In genomic region chr14:88352299-88353097, GRCh38 we compare ENCODE assay signal across 17 cellular contexts. TPM values are rescaled to one million over a fixed set of nuclear protein-coding genes. Genes with fewer than 3 reads are reported as not detected.
DNase-seq lines count a peak whose midpoint lies in the region; ATAC-seq, FAIRE-seq and TF ChIP-seq lines count a peak whose summit lies in the region.
"Had no signal": no experiment of that assay in that cellular context is flagged by ENCODE, and none has a peak within 500 bp of the region (broad histone marks: within the 10 kb centered on the region; RNA-seq: fewer than 3 reads in every experiment).

No MANE protein-coding gene starts in this region.

- H3K4me1 ChIP-seq in RWPE2 (ENCODE audit: insufficient read depth, poor library complexity, severe bottlenecking) (no peaks in the 10 kb centered on the region), prostate gland (replicated peaks) (no peaks in the 10 kb centered on the region), adrenal gland (replicated peaks in 1 of 2) (no peaks in the 10 kb centered on the region)
- H3K4me1 ChIP-seq: esophagus muscularis mucosa, stomach had no signal

- intact Hi-C loops in prostate gland (cut with DNase I) (no loop called here), adrenal gland (cut with DNase I) (no loop called here)

- H3K27me3 ChIP-seq in RWPE2 (ENCODE audit: insufficient read depth, poor library complexity, severe bottlenecking) (no peaks in the 10 kb centered on the region), prostate gland (replicated peaks; ENCODE audit: insufficient read depth) (no peaks in the 10 kb centered on the region), adrenal gland (no peaks in the 10 kb centered on the region)
- H3K27me3 ChIP-seq: esophagus muscularis mucosa, stomach had no signal

- no peaks in the 10 kb centered on the region for H3K9me3 ChIP-seq in RWPE2 (ENCODE audit: severe bottlenecking)
- no peaks in the 10 kb centered on the region for H3K9me3 ChIP-seq in prostate gland
- no peaks in the 10 kb centered on the region for H3K9me3 ChIP-seq in adrenal gland (replicated peaks in 1 of 3)
- H3K9me3 ChIP-seq: esophagus muscularis mucosa, stomach had no signal

- H3K9me3 Mint-ChIP-seq in T-cell: no peaks in the 10 kb centered on the region
- H3K9me3 Mint-ChIP-seq: activated T-cell treated with anti-CD3 and anti-CD28 coated beads, Interleukin-2, amount 50 U/mL, for 4 hours; nephron progenitor cell had no signal

- CTCF ChIA-PET in T-cell (lab: Charles Lee): interaction anchor here in 1 of 2 donors (0.7 kb wide), 1 partner anchor 407 kb away, joined by 3 read pairs; no protein-coding TSS in a partner anchor

- TF ChIP-seq CTCF in RWPE2 (IDR thresholded peaks at IDR 0.05; ENCODE audit: poor library complexity, severe bottlenecking): no peak
- no peak for TF ChIP-seq CTCF in prostate gland (IDR thresholded peaks at IDR 0.05)
- no peak for TF ChIP-seq CTCF in adrenal gland (IDR thresholded peaks at IDR 0.05)

- no peaks in the 10 kb centered on the region for H3K27me3 Mint-ChIP-seq in T-cell

- no peaks in the 10 kb centered on the region for H3K36me3 Mint-ChIP-seq in T-cell

- POLR2A ChIA-PET in T-cell (lab: Charles Lee): no interaction called here

- TF ChIP-seq POLR2A in prostate gland (IDR thresholded peaks at IDR 0.05) (no peak), adrenal gland (IDR thresholded peaks at IDR 0.05) (no peak)

- DNase-seq in DMS153 treated with DMSO at 0.1 percent for 48 hours (lab: John Stamatoyannopoulos, UW; ENCODE audit: unreplicated experiment): peak; percentile 94
- DNase-seq in NCI-H146 treated with DMSO at 0.1 percent for 48 hours (lab: John Stamatoyannopoulos, UW; ENCODE audit: unreplicated experiment): peak; percentile 69
- no peak for DNase-seq in RWPE2 (ENCODE audit: low spot score)
- no peak for DNase-seq in T-cell
- no peak for DNase-seq in prostate gland (ENCODE audit: low spot score)
- no peak for DNase-seq in adrenal gland
- DNase-seq: activated T-cell treated with anti-CD3 and anti-CD28 coated beads, Interleukin-2, amount 50 U/mL, for 4 hours; kidney glomerular epithelial cell; nephron progenitor cell; stimulated activated CD4-positive, alpha-beta T cell treated with anti-CD3 and anti-CD28 coated beads, Interleukin-1b, Interleukin-23, amount 100 ng/mL, for 48 hours; stomach had no signal

- ATAC-seq in RWPE2 (ENCODE audit: low read depth) (peak; percentile 55; the same call in 2 of the 3 replicates), T-cell (replicated peaks in 1 of 4) (no peak), GM19397 (IDR thresholded peaks at IDR 0.05; ENCODE audit: unreplicated experiment) (no peak)
- ATAC-seq: activated T-cell treated with anti-CD3 and anti-CD28 coated beads, Interleukin-2, amount 50 U/mL, for 4 hours; Panc1 had no signal

- no peaks in the 10 kb centered on the region for H3K4me1 Mint-ChIP-seq in T-cell

- no peak overlapping the region for H3K4me3 Mint-ChIP-seq in T-cell
- H3K4me3 Mint-ChIP-seq: activated T-cell treated with anti-CD3 and anti-CD28 coated beads, Interleukin-2, amount 50 U/mL, for 4 hours; nephron progenitor cell had no signal

- no peaks in the 10 kb centered on the region for H3K36me3 ChIP-seq in RWPE2 (ENCODE audit: low read depth)
- no peaks in the 10 kb centered on the region for H3K36me3 ChIP-seq in prostate gland
- H3K36me3 ChIP-seq in adrenal gland (replicated peaks in 1 of 2): no peaks in the 10 kb centered on the region
- H3K36me3 ChIP-seq: esophagus muscularis mucosa, stomach had no signal

- no peak overlapping the region for H3K4me3 ChIP-seq in RWPE2 (ENCODE audit: severe bottlenecking)
- no peak overlapping the region for H3K4me3 ChIP-seq in prostate gland
- no peak overlapping the region for H3K4me3 ChIP-seq in adrenal gland
- H3K4me3 ChIP-seq: esophagus muscularis mucosa, stomach had no signal

- peak; percentile 98 for FAIRE-seq in islet of Langerhans (lab: Jason Lieb, UNC)

- H3K27ac ChIP-seq in RWPE2 (ENCODE audit: poor library complexity, severe bottlenecking): no peak overlapping the region
- no peak overlapping the region for H3K27ac ChIP-seq in prostate gland
- no peak overlapping the region for H3K27ac ChIP-seq in adrenal gland
- H3K27ac ChIP-seq: esophagus muscularis mucosa, stomach, VCaP had no signal

- no peak overlapping the region for H3K27ac Mint-ChIP-seq in T-cell
- H3K27ac Mint-ChIP-seq: nephron progenitor cell had no signal

- 30% methylated on average over 6 of the region's 6 CpGs for WGBS in prostate gland
- WGBS in adrenal gland, 4 donors: 68 to 75% (median 69%) methylated on average over 5 to 6 of the region's 6 CpGs

RNA-seq across cellular contexts. Expression of gene KCNK10, which starts 29.4 kb away (rescaled TPM):
- total RNA-seq in T-cell (not detected), prostate gland (1 to 10 TPM in 1 of 2 donors, not detected in 1; 4.9 TPM), adrenal gland (under 1 TPM in 2 of 8 donors, not detected in 6; 0.60 to 0.69 TPM)
- polyA plus RNA-seq in adrenal gland: under 1 TPM in 2 of 3 donors, not detected in 1; 0.03 to 0.05 TPM
- total RNA-seq: activated T-cell treated with anti-CD3 and anti-CD28 coated beads, Interleukin-2, amount 50 U/mL, for 4 hours; cardiac septum had no signal

RNA-seq across cellular contexts. Expression of gene SPATA7, which starts 33.0 kb away (rescaled TPM):
- total RNA-seq in T-cell (1 to 10 TPM; 2.4 to 4.3 (median 3.5) TPM), prostate gland (10 to 100 TPM; 13.1 to 21.4 TPM), adrenal gland (10 to 100 TPM; 10.3 to 34.1 (median 15.0) TPM)
- 10 to 100 TPM; 10.1 to 15.1 (median 14.9) TPM for polyA plus RNA-seq in adrenal gland

Comparison
In these comparisons a context has a peak if more than half of its experiments do, and no peak if none do; other contexts are left out.
1. DNase-seq: peak in DMS153 treated with DMSO at 0.1 percent for 48 hours (single experiment) and NCI-H146 treated with DMSO at 0.1 percent for 48 hours (single experiment); none in RWPE2 (single experiment), T-cell (0 of 34), prostate gland (single experiment) and adrenal gland (0 of 7).